2 cellular contexts compared by ENCODE assay signal in genomic region chr11:14376920-14377319, GRCh38.
TF ChIP-seq lines count a peak whose summit lies in the region.

No MANE protein-coding gene starts in this region.

TF ChIP-seq in SK-N-SH, 30 proteins besides CTCF, POLR2A, EP300 and RAD21 (continued from another document):
- 0 out of 2 replicates have a peak, but pooled peaks have one; percentile 12 for TF ChIP-seq PBX3 (IDR thresholded peaks at IDR 0.05)

TF ChIP-seq in SK-N-SH treated with all-trans-retinoic acid at 6 μM for 48 hours, 23 proteins besides CTCF, POLR2A, EP300 and RAD21 (continued from another document):
- TF ChIP-seq PATZ1 (CRISPR knock-in tag; IDR thresholded peaks at IDR 0.05; ENCODE audit: borderline replicate concordance) (no peak), POU6F1 (CRISPR knock-in tag; IDR thresholded peaks at IDR 0.05; ENCODE audit: borderline replicate concordance, low read depth) (no peak), SNAI2 (CRISPR knock-in tag; IDR thresholded peaks at IDR 0.05) (no peak), OSR1 (CRISPR knock-in tag; IDR thresholded peaks at IDR 0.05) (no peak), ZNF8 (CRISPR knock-in tag; IDR thresholded peaks at IDR 0.05) (no peak)
